Comparison of ENCODE assay signal across 8 cellular contexts in genomic region chr2:30266051-30266621, GRCh38. TPM values are rescaled to one million over a fixed set of nuclear protein-coding genes. Genes with fewer than 3 reads are reported as not detected.
DNase-seq lines count a peak whose midpoint lies in the region; ATAC-seq, FAIRE-seq and TF ChIP-seq lines count a peak whose summit lies in the region.

No MANE protein-coding gene starts in this region.

- no peaks in the 10 kb centered on the region for H3K27me3 Mint-ChIP-seq in activated CD4-positive, alpha-beta T cell treated with anti-CD3 and anti-CD28 coated beads, Interleukin-2, amount 10 ng/mL, durations not matched to agents 24 days and 14 days

- peaks cover 70% of the 10 kb centered on the region for H3K4me1 Mint-ChIP-seq in activated CD4-positive, alpha-beta T cell treated with anti-CD3 and anti-CD28 coated beads, Interleukin-2, amount 10 ng/mL, durations not matched to agents 24 days and 14 days

- no peak overlapping the region for H3K4me2 ChIP-seq in H1 (ENCODE audit: insufficient read depth in 1 of 2, low read depth in 2 of 2, low read length in 2 of 2)

- peak; percentile 86 for DNase-seq in activated CD4-positive, alpha-beta T cell treated with anti-CD3 and anti-CD28 coated beads, Interleukin-2, amount 10 ng/mL, durations not matched to agents 24 days and 14 days
- no peak for DNase-seq in H1 (ENCODE audit: low read depth in 1 of 2, low spot score in 2 of 2)
- DNase-seq in stimulated activated CD8-positive, alpha-beta memory T cell treated with anti-CD3 and anti-CD28 coated beads, Interleukin-15, amount 100 ng/mL, for 1 hour (ENCODE audit: low read depth), result peak; percentile 15
- DNase-seq in DMS79 (lab: John Stamatoyannopoulos, UW), result no peak
- DNase-seq in NCI-H2029 treated with DMSO at 0.1 percent for 48 hours (lab: John Stamatoyannopoulos, UW), result no peak
- DNase-seq in substantia nigra (lab: John Stamatoyannopoulos, UW), result no peak

- H2BK5ac ChIP-seq in H1 (ENCODE audit: low read depth, low read length), result no peak overlapping the region

- H3K23ac ChIP-seq in H1 (ENCODE audit: insufficient read length), result no peak overlapping the region

- no peak overlapping the region; the same call in 1 of the 2 replicates for H2BK12ac ChIP-seq in H1 (ENCODE audit: low read depth, low read length)

- H3K79me1 ChIP-seq in H1 (ENCODE audit: low read depth, low read length), result no peaks in the 10 kb centered on the region

- H2BK20ac ChIP-seq in H1 (ENCODE audit: low read length), result no peak overlapping the region

- no peak overlapping the region for H2BK120ac ChIP-seq in H1 (replicated peaks; ENCODE audit: low read depth, low read length)

- no peak for TF ChIP-seq CTCF in H1 (IDR thresholded peaks at IDR 0.05; ENCODE audit: control extremely low read depth in 1 of 3, insufficient read depth in 1 of 3, low read depth in 1 of 3, low read length in 3 of 3)

- TF ChIP-seq EP300 in H1 (IDR thresholded peaks at IDR 0.05; ENCODE audit: borderline replicate concordance in 1 of 2, low read depth in 2 of 2, low read length in 2 of 2), result no peak

- peaks cover 16% of the 10 kb centered on the region for H3K9me3 Mint-ChIP-seq in activated CD4-positive, alpha-beta T cell treated with anti-CD3 and anti-CD28 coated beads, Interleukin-2, amount 10 ng/mL, durations not matched to agents 24 days and 14 days

- H2AK5ac ChIP-seq in H1 (ENCODE audit: low read depth, low read length), result 0 out of 2 replicates have a peak overlapping the region, but pooled peaks have one; percentile 6

- ATAC-seq in HG03066 (IDR thresholded peaks at IDR 0.05; ENCODE audit: low read depth, unreplicated experiment) (peak; percentile 60), GM19324 (IDR thresholded peaks at IDR 0.05; ENCODE audit: low FRiP score, unreplicated experiment) (no peak)

- peaks cover 0 to 5% (median 2%) of the 10 kb centered on the region in 4 experiments; a peak in 3 of 7 replicates for H3K4me1 ChIP-seq in H1 (replicated peaks in 1 of 4; ENCODE audit: control insufficient read depth in 3 of 4, insufficient read depth in 4 of 4, low read length in 3 of 4)

- H3K9ac ChIP-seq in H1 (replicated peaks in 1 of 4; ENCODE audit: extremely low read depth in 1 of 4, low read depth in 3 of 4, low read length in 3 of 4), result no peak overlapping the region

- H3K9me3 ChIP-seq in H1 (ENCODE audit: insufficient read depth in 2 of 2, low read depth in 1 of 2, low read length in 1 of 2), result no peaks in the 10 kb centered on the region

- H4K91ac ChIP-seq in H1 (replicated peaks; ENCODE audit: insufficient read length, low read length), result no peak overlapping the region

- H3K18ac ChIP-seq in H1 (ENCODE audit: extremely low read depth, low read length), result peak overlapping the region; percentile 19; the same call in 1 of the 2 replicates

- H4K5ac ChIP-seq in H1 (ENCODE audit: insufficient read length, low read depth, low read length), result no peak overlapping the region

- H4K8ac ChIP-seq in H1 (ENCODE audit: extremely low read depth, insufficient read depth, low read length), result no peak overlapping the region

- H3K56ac ChIP-seq in H1 (replicated peaks; ENCODE audit: insufficient read length, low read depth, low read length), result no peak overlapping the region

- no peaks in the 10 kb centered on the region for H3K36me3 ChIP-seq in H1 (ENCODE audit: control insufficient read depth in 2 of 4, insufficient read depth in 4 of 4, low read length in 3 of 4)

- H3K27ac ChIP-seq in H1 (ENCODE audit: low read depth, low read length), result no peak overlapping the region
- no peak overlapping the region for H3K27ac ChIP-seq in substantia nigra (ENCODE audit: low read depth, low read length, poor library complexity, severe bottlenecking)

- no peak overlapping the region; the same call in 1 of the 2 replicates for H2AFZ ChIP-seq in H1 (ENCODE audit: low read length)

- H3K27ac Mint-ChIP-seq in activated CD4-positive, alpha-beta T cell treated with anti-CD3 and anti-CD28 coated beads, Interleukin-2, amount 10 ng/mL, durations not matched to agents 24 days and 14 days, result peak overlapping the region; percentile 99

- WGBS in H1 (ENCODE audit: extremely low coverage in 1 of 2, insufficient coverage in 1 of 2, insufficient read length in 1 of 2, insufficient replicate concordance in 2 of 2, low coverage in 1 of 2, low lambda C conversion rate in 2 of 2, missing lambda C conversion rate in 1 of 2), 2 experiments, result 92% methylated on average over 6 of the region's 7 CpGs; no CpG with 5 or more reads in 1 of the 2 experiments

- H3K4me3 Mint-ChIP-seq in activated CD4-positive, alpha-beta T cell treated with anti-CD3 and anti-CD28 coated beads, Interleukin-2, amount 10 ng/mL, durations not matched to agents 24 days and 14 days, result peak overlapping the region; percentile 90

- H3K23me2 ChIP-seq in H1 (ENCODE audit: low read depth, low read length), result no peaks in the 10 kb centered on the region

- H4K20me1 ChIP-seq in H1 (replicated peaks in 1 of 2; ENCODE audit: control insufficient read depth in 1 of 2, insufficient read depth in 2 of 2, low read length in 2 of 2), result no peaks in the 10 kb centered on the region

- no peak overlapping the region for H3K4ac ChIP-seq in H1 (replicated peaks; ENCODE audit: insufficient read length, low read depth, low read length)

- H2BK15ac ChIP-seq in H1 (ENCODE audit: low read length), result 0 out of 2 replicates have a peak overlapping the region, but pooled peaks have one; percentile 72

- intact Hi-C loops in activated CD4-positive, alpha-beta T cell treated with anti-CD3 and anti-CD28 coated beads, Interleukin-2, amount 10 ng/mL, durations not matched to agents 24 days and 14 days (cut with micrococcal nuclease), result loop anchor here (2.0 kb wide), 3 partner anchors 13 to 207 kb away; no protein-coding TSS in a partner anchor

- CTCF ChIA-PET in H1 (lab: Charles Lee; ENCODE audit: partially characterized antibody), result interaction anchor here (0.7 to 1.9 kb wide), 6 partner anchors 15 to 58 kb away, joined by 3 to 6 read pairs (median 4); no protein-coding TSS in a partner anchor

- H3K4me3 ChIP-seq in H1 (ENCODE audit: extremely low read depth in 1 of 4, insufficient read depth in 2 of 4, low read depth in 3 of 4, low read length in 4 of 4), result no peak overlapping the region

- no peak for FAIRE-seq in H1 (lab: Jason Lieb, UNC)

- no peaks in the 10 kb centered on the region for H3K79me2 ChIP-seq in H1 (ENCODE audit: control insufficient read depth in 1 of 2, insufficient read depth in 2 of 2, low read length in 2 of 2)

- POLR2A ChIA-PET in H1 (lab: Charles Lee; ENCODE audit: partially characterized antibody), result no interaction called here

- no peak for TF ChIP-seq POLR2A in H1 (IDR thresholded peaks at IDR 0.05; ENCODE audit: control extremely low read depth in 1 of 2, low read depth in 2 of 2, low read length in 2 of 2)

- no peak overlapping the region for H3K14ac ChIP-seq in H1 (ENCODE audit: insufficient read length)

- H3K27me3 ChIP-seq in H1 (replicated peaks in 1 of 4; ENCODE audit: control insufficient read depth in 3 of 4, extremely low read depth in 1 of 4, insufficient read depth in 3 of 4, low read length in 3 of 4), result no peaks in the 10 kb centered on the region

- no peak for TF ChIP-seq RAD21 in H1 (IDR thresholded peaks at IDR 0.05 in 1 of 2, conservative IDR thresholded peaks at IDR 0.05 in 1 of 2; ENCODE audit: low read depth in 2 of 2, low read length in 2 of 2)

- H3K36me3 Mint-ChIP-seq in activated CD4-positive, alpha-beta T cell treated with anti-CD3 and anti-CD28 coated beads, Interleukin-2, amount 10 ng/mL, durations not matched to agents 24 days and 14 days (ENCODE audit: low read depth), result peaks cover 35% of the 10 kb centered on the region

TF ChIP-seq in H1, 55 proteins besides CTCF, POLR2A, EP300 and RAD21:
- TF ChIP-seq CEBPB (IDR thresholded peaks at IDR 0.05; ENCODE audit: low read depth, low read length) (no peak), POLR2AphosphoS5 (IDR thresholded peaks at IDR 0.05; ENCODE audit: low read depth, low read length) (no peak), ASH2L (IDR thresholded peaks at IDR 0.05; ENCODE audit: low read length) (no peak), YY1 (IDR thresholded peaks at IDR 0.05; ENCODE audit: low read depth, low read length) (no peak), MAX (IDR thresholded peaks at IDR 0.05) (no peak), SP2 (IDR thresholded peaks at IDR 0.05; ENCODE audit: low read length) (no peak), SAP30 (IDR thresholded peaks at IDR 0.05; ENCODE audit: insufficient read depth, insufficient replicate concordance, low read length) (no peak), HDAC2 (IDR thresholded peaks at IDR 0.05; ENCODE audit: borderline replicate concordance in 1 of 2, low read depth in 2 of 2, low read length in 2 of 2) (no peak)

RNA-seq across cellular contexts. Expression of gene LBH, which starts 34.8 kb away (rescaled TPM):
- total RNA-seq in activated CD4-positive, alpha-beta T cell treated with anti-CD3 and anti-CD28 coated beads, Interleukin-2, amount 10 ng/mL, durations not matched to agents 24 days and 14 days, result 176 and 184 TPM in 2 replicates
- 24.6 and 25.7 TPM in 2 replicates for total RNA-seq in H1 (2021; fragmentation: NEBNext Ultra II Directional; extraction: Animal tissue kit (Norgen Biotek cat#: 25700))
- polyA plus RNA-seq in H1 (2011; rRNA removed), result 31.4 and 34.5 TPM in 2 replicates
- 26.7 TPM for polyA plus RNA-seq in H1 (2011; cell fraction: cytosol; rRNA removed)
- polyA plus RNA-seq in H1 (2011; cell fraction: nucleus; rRNA removed), result 19.9 TPM
- polyA plus RNA-seq in H1 (2012, experiment 1 of 2), result 17.6 to 23.3 TPM (median 20.0 TPM) in 4 replicates
- polyA plus RNA-seq in H1 (2012, experiment 2 of 2), result 20.6 TPM
- polyA plus RNA-seq in H1 (2013, experiment 1 of 2), result 11.9 TPM
- polyA plus RNA-seq in H1 (2013, experiment 2 of 2), result 12.4 TPM
- 33.0 and 35.0 TPM in 2 replicates for polyA minus RNA-seq in H1 (2011; rRNA and poly(A)+ RNA removed)
- polyA minus RNA-seq in H1 (2011; cell fraction: cytosol; rRNA and poly(A)+ RNA removed), result 33.3 TPM
- polyA minus RNA-seq in H1 (2011; cell fraction: nucleus; rRNA and poly(A)+ RNA removed), result 45.6 TPM

Comparison
In these comparisons a context has a peak if more than half of its experiments do, and no peak if none do; other contexts are left out.
1. DNase-seq: peak in activated CD4-positive, alpha-beta T cell treated with anti-CD3 and anti-CD28 coated beads, Interleukin-2, amount 10 ng/mL, durations not matched to agents 24 days and 14 days (single experiment) and stimulated activated CD8-positive, alpha-beta memory T cell treated with anti-CD3 and anti-CD28 coated beads, Interleukin-15, amount 100 ng/mL, for 1 hour (single experiment); none in H1 (0 of 2), DMS79 (single experiment), NCI-H2029 treated with DMSO at 0.1 percent for 48 hours (single experiment) and substantia nigra (0 of 49).